ENCODE assay signal across 35 cellular contexts in the genomic region with DNA sequence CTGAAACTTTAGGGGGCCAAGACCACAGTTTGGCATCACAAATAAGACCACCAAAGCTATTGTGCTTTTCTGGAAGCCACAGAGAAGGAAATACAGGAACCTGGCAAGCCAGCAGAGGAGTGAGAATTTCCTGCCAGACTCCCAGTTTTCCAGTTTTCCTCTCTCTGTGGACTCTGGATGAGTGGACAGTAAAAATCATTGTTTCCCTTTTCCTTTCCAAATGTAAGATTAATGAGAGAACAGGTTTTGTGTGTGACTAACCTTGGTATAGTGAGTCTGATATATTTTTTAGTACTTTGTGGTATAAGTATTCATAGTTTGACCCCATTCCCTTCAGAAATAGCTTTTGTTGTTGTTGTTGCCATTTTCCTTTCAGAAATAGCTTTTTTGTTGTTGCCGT. TPM values are rescaled to one million over a fixed set of nuclear protein-coding genes. Genes with fewer than 3 reads are reported as not detected.
"Had no signal": no experiment of that assay in that cellular context is flagged by ENCODE, and none has a peak within 500 bp of the region (broad histone marks: within the 10 kb centered on the region; RNA-seq: fewer than 3 reads in every experiment).

No MANE protein-coding gene starts in this region.

- H3K9me3 Mint-ChIP-seq: activated B cell treated with CpG ODN at 0.5 μM for 24 hours; activated naive CD8-positive, alpha-beta T cell treated with anti-CD3 and anti-CD28 coated beads, Interleukin-2, amount 10 ng/mL, durations not matched to agents 7 days and 5 days; activated T-cell treated with anti-CD3 and anti-CD28 coated beads, Interleukin-2, amount 50 U/mL, for 72 hours; brain; effector memory CD8-positive, alpha-beta T cell; memory B cell; naive thymus-derived CD8-positive, alpha-beta T cell; neural progenitor cell; T-helper 1 cell treated with Interleukin-12 subunit alpha and Interleukin-12 subunit beta and Interleukin-4 antibody, amounts not matched to agents 30 μg/mL and 1 μg/mL, for 36 hours had no signal

- DNase-seq: activated B cell treated with CpG ODN at 0.5 μM for 24 hours; activated CD4-positive, alpha-beta T cell treated with anti-CD3 and anti-CD28 coated beads for 36 hours; activated CD4-positive, alpha-beta T cell treated with anti-CD3 and anti-CD28 coated beads, Interleukin-2, amount 50 U/mL, for 4 hours; activated effector memory CD4-positive, alpha-beta T cell treated with Interleukin-2 at 50 U/mL for 16 hours; activated naive CD4-positive, alpha-beta T cell treated with Interleukin-2 at 50 U/mL for 16 hours; activated naive CD8-positive, alpha-beta T cell treated with anti-CD3 and anti-CD28 coated beads, Interleukin-2, amount 10 ng/mL, durations not matched to agents 7 days and 5 days; activated T-cell treated with anti-CD3 and anti-CD28 coated beads for 4 hours; activated T-cell treated with anti-CD3 and anti-CD28 coated beads, Interleukin-2, amount 50 U/mL, for 72 hours; effector memory CD8-positive, alpha-beta T cell; hippocampal formation; kidney; midbrain; occipital lobe; right cardiac atrium; stimulated activated CD4-positive, alpha-beta T cell treated with anti-CD3 and anti-CD28 coated beads, Interleukin-12 subunit alpha, Interleukin-12 subunit beta, amount 100 ng/mL, for 4 hours; stimulated activated CD4-positive, alpha-beta T cell treated with anti-CD3 and anti-CD28 coated beads, Interleukin-4, amount 100 ng/mL, for 1 hour; stimulated activated naive CD8-positive, alpha-beta T cell treated with anti-CD3 and anti-CD28 coated beads, Interleukin-15, Interleukin-2, amounts not matched to agents 100 U/mL and 50 U/mL, for 24 hours; SW 1271; T-helper 9 cell; testis; transverse colon; uterus had no signal

- H3K36me3 Mint-ChIP-seq: activated naive CD8-positive, alpha-beta T cell treated with anti-CD3 and anti-CD28 coated beads, Interleukin-2, amount 10 ng/mL, durations not matched to agents 7 days and 5 days; brain; memory B cell; naive thymus-derived CD8-positive, alpha-beta T cell; neural progenitor cell had no signal

- ATAC-seq: activated CD4-positive, alpha-beta T cell treated with anti-CD3 and anti-CD28 coated beads for 36 hours; activated T-cell treated with anti-CD3 and anti-CD28 coated beads, Interleukin-2, amount 50 U/mL, for 72 hours; effector memory CD8-positive, alpha-beta T cell; gastroesophageal sphincter; naive thymus-derived CD8-positive, alpha-beta T cell; right cardiac atrium; stimulated activated naive CD8-positive, alpha-beta T cell treated with anti-CD3 and anti-CD28 coated beads, Interleukin-15, Interleukin-2, amounts not matched to agents 100 U/mL and 50 U/mL, for 24 hours had no signal

- H3K4me2 ChIP-seq: neural progenitor cell had no signal

- H3K27ac Mint-ChIP-seq: activated B cell treated with CpG ODN at 0.5 μM for 24 hours; activated CD4-positive, alpha-beta T cell treated with anti-CD3 and anti-CD28 coated beads for 36 hours; activated naive CD8-positive, alpha-beta T cell treated with anti-CD3 and anti-CD28 coated beads, Interleukin-2, amount 10 ng/mL, durations not matched to agents 7 days and 5 days; activated T-cell treated with anti-CD3 and anti-CD28 coated beads, Interleukin-2, amount 50 U/mL, for 72 hours; brain; effector memory CD8-positive, alpha-beta T cell; memory B cell; neural progenitor cell; T-helper 1 cell treated with Interleukin-12 subunit alpha and Interleukin-12 subunit beta and Interleukin-4 antibody, amounts not matched to agents 30 μg/mL and 1 μg/mL, for 36 hours had no signal

- H3K27me3 ChIP-seq: neural progenitor cell, testis, transverse colon, uterus had no signal

- H3K4me3 ChIP-seq: ascending aorta, coronary artery, gastroesophageal sphincter, neural progenitor cell, testis, transverse colon, uterus had no signal

- H3K4me1 ChIP-seq: ascending aorta, gastroesophageal sphincter, parathyroid adenoma, testis, uterus had no signal

- H3K4me1 Mint-ChIP-seq: memory B cell had no signal

- H3K27me3 Mint-ChIP-seq: activated B cell treated with CpG ODN at 0.5 μM for 24 hours; activated CD4-positive, alpha-beta T cell treated with anti-CD3 and anti-CD28 coated beads for 36 hours had no signal

- H2AFZ ChIP-seq: neural progenitor cell, parathyroid adenoma had no signal

- H3K27ac ChIP-seq: ascending aorta, coronary artery, gastroesophageal sphincter, neural progenitor cell, parathyroid adenoma, testis, uterus had no signal

- H3K9ac ChIP-seq: neural progenitor cell, parathyroid adenoma had no signal

- H3K36me3 ChIP-seq: ascending aorta, gastroesophageal sphincter, neural progenitor cell, transverse colon, uterus had no signal

- H3K4me3 Mint-ChIP-seq: activated B cell treated with CpG ODN at 0.5 μM for 24 hours; activated CD4-positive, alpha-beta T cell treated with anti-CD3 and anti-CD28 coated beads for 36 hours; activated naive CD8-positive, alpha-beta T cell treated with anti-CD3 and anti-CD28 coated beads, Interleukin-2, amount 10 ng/mL, durations not matched to agents 7 days and 5 days; activated T-cell treated with anti-CD3 and anti-CD28 coated beads, Interleukin-2, amount 50 U/mL, for 72 hours; brain; effector memory CD8-positive, alpha-beta T cell; memory B cell; naive thymus-derived CD8-positive, alpha-beta T cell; neural progenitor cell; T-helper 1 cell treated with Interleukin-12 subunit alpha and Interleukin-12 subunit beta and Interleukin-4 antibody, amounts not matched to agents 30 μg/mL and 1 μg/mL, for 36 hours had no signal

- H3K79me2 ChIP-seq: parathyroid adenoma had no signal

- H3K9me3 ChIP-seq: ascending aorta, gastroesophageal sphincter, testis, transverse colon, uterus had no signal

RNA-seq across cellular contexts. Expression of a gene that starts 2.6 kb away (rescaled TPM):
- total RNA-seq: activated B cell treated with CpG ODN at 0.5 μM for 24 hours; ascending aorta; cardiac septum; cerebellum; endothelial cell of umbilical vein; gastroesophageal sphincter; kidney; naive thymus-derived CD8-positive, alpha-beta T cell; right cardiac atrium; skeletal muscle tissue; uterus had no signal
- polyA plus RNA-seq: endothelial cell of umbilical vein; naive thymus-derived CD8-positive, alpha-beta T cell; right cardiac atrium had no signal

RNA-seq across cellular contexts. Expression of a gene that starts 31.0 kb away (rescaled TPM):
- total RNA-seq: ascending aorta, endothelial cell of umbilical vein, occipital lobe, skeletal muscle tissue had no signal
- polyA plus RNA-seq: endothelial cell of umbilical vein had no signal
